In the genomic region with DNA sequence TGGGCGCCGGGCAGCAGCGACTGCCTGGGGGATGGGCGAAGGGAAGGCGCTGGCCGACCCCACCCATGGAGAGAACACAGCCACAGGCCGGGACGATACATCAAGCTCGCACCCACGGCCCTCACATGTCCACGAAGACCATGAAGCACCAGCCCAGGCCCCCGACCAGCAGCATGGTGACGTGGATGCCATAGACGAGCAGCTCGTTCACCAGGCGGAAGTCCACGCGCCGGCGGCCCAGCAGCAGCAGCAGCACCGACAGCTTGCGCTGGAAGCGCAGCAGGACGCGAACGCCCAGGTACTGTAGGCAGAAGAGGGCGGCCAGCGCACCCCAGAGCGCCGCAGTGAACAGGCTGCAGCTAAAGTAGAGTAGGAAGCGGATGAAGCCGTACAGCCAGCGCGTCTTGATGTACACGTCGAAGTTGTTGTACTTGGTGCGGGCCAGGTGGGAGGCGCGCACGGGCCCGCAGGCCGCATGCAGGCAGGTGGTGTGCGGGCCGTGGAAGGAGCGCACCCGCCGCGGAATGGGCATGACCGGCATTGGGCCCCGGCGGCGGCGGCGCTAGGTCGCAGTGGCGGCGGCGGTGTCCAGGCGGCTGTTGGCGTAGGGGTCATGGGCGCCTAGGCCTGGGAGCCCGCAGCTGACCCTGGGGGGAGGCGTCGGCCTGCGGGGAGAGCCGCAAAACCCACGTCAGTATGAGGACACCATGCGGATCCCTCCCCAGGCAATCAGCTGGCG, we compare ENCODE assay signal across 2 cellular contexts.
A peak's percentile ranks its signal among the peaks of the same experiment; 100 is the strongest.
TF ChIP-seq lines count a peak whose summit lies in the region.

No MANE protein-coding gene starts in this region.

TF ChIP-seq in HepG2, 621 proteins besides CTCF, POLR2A, EP300 and RAD21:
- TF ChIP-seq AGO2 (optimal IDR thresholded peaks at IDR 0.05; ENCODE audit: low read depth, low read length) = peak; percentile 16
- TF ChIP-seq, protein P1, sequence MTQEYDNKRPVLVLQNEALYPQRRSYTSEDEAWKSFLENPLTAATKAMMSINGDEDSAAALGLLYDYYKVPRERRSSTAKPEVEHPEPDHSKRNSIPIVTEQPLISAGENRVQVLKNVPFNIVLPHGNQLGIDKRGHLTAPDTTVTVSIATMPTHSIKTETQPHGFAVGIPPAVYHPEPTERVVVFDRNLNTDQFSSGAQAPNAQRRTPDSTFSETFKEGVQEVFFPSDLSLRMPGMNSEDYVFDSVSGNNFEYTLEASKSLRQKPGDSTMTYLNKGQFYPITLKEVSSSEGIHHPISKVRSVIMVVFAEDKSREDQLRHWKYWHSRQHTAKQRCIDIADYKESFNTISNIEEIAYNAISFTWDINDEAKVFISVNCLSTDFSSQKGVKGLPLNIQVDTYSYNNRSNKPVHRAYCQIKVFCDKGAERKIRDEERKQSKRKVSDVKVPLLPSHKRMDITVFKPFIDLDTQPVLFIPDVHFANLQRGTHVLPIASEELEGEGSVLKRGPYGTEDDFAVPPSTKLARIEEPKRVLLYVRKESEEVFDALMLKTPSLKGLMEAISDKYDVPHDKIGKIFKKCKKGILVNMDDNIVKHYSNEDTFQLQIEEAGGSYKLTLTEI (CRISPR knock-in tag; conservative IDR thresholded peaks at IDR 0.05) = no peak
- peak; percentile 60 for TF ChIP-seq RBFOX2 (IDR thresholded peaks at IDR 0.05; ENCODE audit: low read depth, low read length)
- TF ChIP-seq AKAP8 (CRISPR knock-in tag; IDR thresholded peaks at IDR 0.05) = 0 out of 2 replicates have a peak, but pooled peaks have one; percentile 12

TF ChIP-seq in WTC11, 78 proteins besides CTCF, POLR2A, EP300 and RAD21:
- TF ChIP-seq RELA (CRISPR knock-in tag; IDR thresholded peaks at IDR 0.05; ENCODE audit: borderline replicate concordance) (0 out of 2 replicates have a peak, but pooled peaks have one; percentile 33), SOX15 (CRISPR knock-in tag; IDR thresholded peaks at IDR 0.05) (no peak)
